Comparison of ENCODE assay signal across 8 cellular contexts in the genomic region with DNA sequence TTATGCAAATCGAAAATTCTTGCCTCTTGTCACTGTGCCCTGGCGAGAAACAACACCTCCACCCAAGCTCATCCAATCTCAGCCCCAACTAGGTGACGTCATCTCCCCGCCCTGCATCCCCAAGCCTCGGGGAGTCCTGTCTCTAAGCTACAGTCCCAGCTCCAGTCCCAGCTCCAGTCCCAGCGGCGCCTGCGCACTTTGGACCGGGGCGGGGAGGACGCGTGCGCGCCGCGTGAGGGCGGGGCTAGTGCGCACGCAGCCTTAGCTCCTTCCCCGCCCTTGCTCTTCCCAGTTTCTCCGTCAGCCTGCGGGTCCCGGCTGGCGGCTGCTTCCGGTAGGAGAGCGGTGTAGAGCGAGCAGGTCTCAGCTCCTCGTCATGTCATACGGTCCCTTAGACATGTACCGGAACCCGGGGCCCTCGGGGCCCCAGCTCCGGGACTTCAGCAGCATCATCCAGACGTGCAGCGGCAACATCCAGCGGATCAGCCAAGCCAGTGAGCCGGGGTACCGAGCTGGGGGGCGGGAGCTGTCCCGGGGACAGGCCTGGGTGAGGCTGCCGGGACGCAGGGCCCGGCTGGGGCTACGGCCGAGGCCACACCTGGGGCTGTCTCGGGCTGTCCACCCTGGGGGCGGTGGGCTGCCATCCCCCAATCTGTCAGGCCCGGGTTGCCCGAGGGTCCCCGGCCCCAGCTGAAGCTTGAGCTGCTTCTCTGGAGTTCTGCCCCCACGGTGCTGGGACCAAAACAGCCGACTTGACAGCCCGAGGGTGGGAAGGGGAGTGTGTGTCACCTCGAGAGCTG. TPM values are rescaled to one million over a fixed set of nuclear protein-coding genes. Genes with fewer than 3 reads are reported as not detected.
DNase-seq lines count a peak whose midpoint lies in the region; ATAC-seq and TF ChIP-seq lines count a peak whose summit lies in the region.

A gene (plus strand): TSS at position 288 of the 800 bp plus-strand sequence. CDS start 89 bp downstream, at position 377.

- H3K36me3 ChIP-seq in WERI-Rb-1: peaks cover 5% of the 10 kb centered on the region; the same call in 1 of the 2 replicates
- H3K36me3 ChIP-seq in mammary epithelial cell (ENCODE audit: insufficient read depth, low read length): peaks cover 2% of the 10 kb centered on the region

- H3K4me3 ChIP-seq in WERI-Rb-1 (ENCODE audit: low read depth, low read length): peak within 1 kb of the TSS; percentile 91
- peak within 1 kb of the TSS; percentile 79 to 98 (median 83) for H3K4me3 ChIP-seq in mammary epithelial cell (replicated peaks in 1 of 3; ENCODE audit: insufficient read depth in 1 of 3, low read depth in 2 of 3, low read length in 3 of 3)
- H3K4me3 ChIP-seq in iPS-18c (ENCODE audit: insufficient read depth, low read depth, low read length): peak within 1 kb of the TSS; percentile 97
- H3K4me3 ChIP-seq in skin epidermis: peak within 1 kb of the TSS; percentile 82 to 98 (median 90)

- ATAC-seq in GM18873 (IDR thresholded peaks at IDR 0.05; ENCODE audit: low FRiP score, unreplicated experiment) (peak; percentile 93), HG03139 (IDR thresholded peaks at IDR 0.05; ENCODE audit: unreplicated experiment) (peak; percentile 86)

- CTCF ChIA-PET in mammary epithelial cell (lab: Charles Lee; ENCODE audit: low non-redundant PET): interaction anchor here (0.6 kb wide), 3 partner anchors 13 to 104 kb away, joined by 3 to 4 read pairs (median 3); no protein-coding TSS in a partner anchor

- H3K79me2 ChIP-seq in mammary epithelial cell (ENCODE audit: insufficient read depth, low read length): peaks cover 45% of the 10 kb centered on the region

- H3K27me3 ChIP-seq in WERI-Rb-1 (ENCODE audit: insufficient read depth, low read depth, severe bottlenecking) (no peaks in the 10 kb centered on the region), mammary epithelial cell (ENCODE audit: insufficient read depth, low read length) (no peaks in the 10 kb centered on the region)

- H3K9me3 ChIP-seq in WERI-Rb-1 (ENCODE audit: severe bottlenecking) (no peaks in the 10 kb centered on the region), mammary epithelial cell (replicated peaks; ENCODE audit: insufficient read depth, low read length) (no peaks in the 10 kb centered on the region), iPS-18c (ENCODE audit: control insufficient read depth, insufficient read depth, low read length) (no peaks in the 10 kb centered on the region)

- intact Hi-C loops in mammary epithelial cell (cut with micrococcal nuclease): loop anchor here (1.0 to 5.0 kb wide), 3 partner anchors 46 to 104 kb away; a partner anchor contains a TSS

- H2AFZ ChIP-seq in mammary epithelial cell (ENCODE audit: low read depth, low read length): peak within 1 kb of the TSS; percentile 87

- H3K4me2 ChIP-seq in mammary epithelial cell (ENCODE audit: insufficient read depth, low read depth, low read length): peak within 1 kb of the TSS; percentile 95

- peaks cover 8% of the 10 kb centered on the region for H3K4me1 ChIP-seq in mammary epithelial cell (ENCODE audit: insufficient read depth, low read length)

- H3K27ac ChIP-seq in WERI-Rb-1: peak within 1 kb of the TSS; percentile 59
- H3K27ac ChIP-seq in mammary epithelial cell (ENCODE audit: insufficient read depth, low read depth, low read length): peak within 1 kb of the TSS; percentile 79
- peak within 1 kb of the TSS; percentile 90 to 100 (median 96) for H3K27ac ChIP-seq in skin epidermis

- in situ Hi-C loops in ACHN (cut with HindIII; ENCODE audit: low pct_ligation_motif_present, low pct_unique_long_range_greater_than_20kb, low sequenced_read_pairs): no loop called here
- in situ Hi-C loops in mammary epithelial cell (cut with MboI; ENCODE audit: low sequenced_read_pairs in 2 of 2): no loop called here

- TF ChIP-seq CTCF in WERI-Rb-1 (IDR thresholded peaks at IDR 0.05; ENCODE audit: low read depth, low read length) (no peak), mammary epithelial cell (conservative IDR thresholded peaks at IDR 0.05 in 1 of 2, IDR thresholded peaks at IDR 0.05 in 1 of 2; ENCODE audit: extremely low read depth in 1 of 2, insufficient read depth in 1 of 2, low read depth in 1 of 2, low read length in 2 of 2) (no peak)

- no peaks in the 10 kb centered on the region for H4K20me1 ChIP-seq in mammary epithelial cell (ENCODE audit: insufficient read depth, low read length)

- dilution Hi-C loops in mammary epithelial cell (cut with HindIII; ENCODE audit: low sequenced_read_pairs): no loop called here

- under 1% methylated on average over 14 of the region's 54 CpGs for WGBS in mammary epithelial cell (ENCODE audit: low coverage, missing lambda C conversion rate)

- H3K9ac ChIP-seq in mammary epithelial cell (ENCODE audit: insufficient read depth, low read length): peak within 1 kb of the TSS; percentile 78

- BruUV-seq in mammary epithelial cell (replicated peaks; lab: Mats Ljungman, UMichigan): TSS peak; percentile 59

- DNase-seq in ACHN (peak; percentile 97), NCI-H2227 (lab: John Stamatoyannopoulos, UW; ENCODE audit: unreplicated experiment) (peak; percentile 99), WERI-Rb-1 (peak; percentile 97), mammary epithelial cell (peak; percentile 100)

RNA-seq across cellular contexts. Expression of the gene that starts here (rescaled TPM):
- total RNA-seq in mammary epithelial cell: 10 to 100 TPM; 39.1 to 59.8 TPM
- polyA plus RNA-seq in mammary epithelial cell: 13.0 TPM
- polyA minus RNA-seq in mammary epithelial cell: 4.2 TPM

Comparison
In these comparisons a context has a peak if more than half of its experiments do, and no peak if none do; other contexts are left out.
1. Peak in every context shown above with its lines: DNase-seq, ATAC-seq, H3K4me3 ChIP-seq and H3K27ac ChIP-seq.